In the genomic region with DNA sequence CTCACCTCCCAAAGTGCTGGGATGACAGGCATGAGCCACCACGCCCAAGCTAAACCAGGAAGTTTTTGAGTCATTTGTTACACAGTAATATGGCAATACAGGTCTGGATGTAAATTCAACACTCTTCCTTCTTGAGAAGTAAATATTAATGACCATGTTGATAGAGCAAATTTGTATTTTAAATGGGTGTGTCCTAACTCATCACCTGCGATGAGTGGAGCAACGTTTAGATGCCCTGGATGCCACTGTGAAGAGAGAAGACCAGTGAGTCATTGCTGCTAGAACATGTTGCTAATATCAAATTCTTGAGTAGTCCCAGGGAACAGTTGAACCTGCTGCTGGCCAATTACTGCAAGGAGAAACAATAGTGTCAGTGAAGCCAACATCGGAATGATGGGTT, we compare ENCODE assay signal across 14 cellular contexts.
A peak's percentile ranks its signal among the peaks of the same experiment; 100 is the strongest.
DNase-seq lines count a peak whose midpoint lies in the region; ATAC-seq and TF ChIP-seq lines count a peak whose summit lies in the region.
"Had no signal": no experiment of that assay in that cellular context is flagged by ENCODE, and none has a peak within 500 bp of the region (broad histone marks: within the 10 kb centered on the region; RNA-seq: fewer than 3 reads in every experiment).

No MANE protein-coding gene starts in this region.

- no peak for DNase-seq in vagina (ENCODE audit: extremely low spot score in 2 of 2)
- no peak for DNase-seq in stimulated activated effector memory CD8-positive, alpha-beta T cell treated with anti-CD3 and anti-CD28 coated beads, Interleukin-12 subunit alpha, Interleukin-12 subunit beta, amount 100 ng/mL, for 72 hours (ENCODE audit: low spot score in 2 of 2)
- DNase-seq: Calu3; CD4-positive, alpha-beta memory T cell; COR-L47; DMS53; DMS79 treated with DMSO at 0.1 percent for 48 hours; GM23248; H9 had no signal

- H3K9me3 ChIP-seq in HUES64 (ENCODE audit: insufficient read depth, low read depth, low read length) (no peaks in the 10 kb centered on the region), vagina (no peaks in the 10 kb centered on the region)

- intact Hi-C loops in vagina (cut with DNase I), result no loop called here

- H3K9me3 Mint-ChIP-seq in stimulated activated effector memory CD8-positive, alpha-beta T cell treated with anti-CD3 and anti-CD28 coated beads, Interleukin-12 subunit alpha, Interleukin-12 subunit beta, amount 100 ng/mL, for 72 hours, result peaks cover 13% of the 10 kb centered on the region

- no peak overlapping the region for H3K27ac Mint-ChIP-seq in stimulated activated effector memory CD8-positive, alpha-beta T cell treated with anti-CD3 and anti-CD28 coated beads, Interleukin-12 subunit alpha, Interleukin-12 subunit beta, amount 100 ng/mL, for 72 hours
- H3K27ac Mint-ChIP-seq: CD4-positive, alpha-beta memory T cell had no signal

- no peak overlapping the region for H3K4me3 Mint-ChIP-seq in stimulated activated effector memory CD8-positive, alpha-beta T cell treated with anti-CD3 and anti-CD28 coated beads, Interleukin-12 subunit alpha, Interleukin-12 subunit beta, amount 100 ng/mL, for 72 hours
- H3K4me3 Mint-ChIP-seq: CD4-positive, alpha-beta memory T cell; H9 had no signal

- H3K27ac ChIP-seq in HUES64 (ENCODE audit: low read depth, low read length) (peak overlapping the region; percentile 44; the same call in 1 of the 2 replicates), vagina (peak overlapping the region; percentile 73)
- H3K27ac ChIP-seq: GM23248 had no signal

- H3K4me1 ChIP-seq in HUES64 (ENCODE audit: insufficient read depth, low read length) (peaks cover 33% of the 10 kb centered on the region), vagina (peaks cover 38% of the 10 kb centered on the region)

- H3K36me3 ChIP-seq in HUES64 (ENCODE audit: insufficient read depth, low read length) (no peaks in the 10 kb centered on the region), vagina (no peaks in the 10 kb centered on the region)

- H3K27me3 ChIP-seq in HUES64 (ENCODE audit: insufficient read depth, low read length) (no peaks in the 10 kb centered on the region), vagina (no peaks in the 10 kb centered on the region)

- no peaks in the 10 kb centered on the region for H3K4me1 Mint-ChIP-seq in stimulated activated effector memory CD8-positive, alpha-beta T cell treated with anti-CD3 and anti-CD28 coated beads, Interleukin-12 subunit alpha, Interleukin-12 subunit beta, amount 100 ng/mL, for 72 hours
- H3K4me1 Mint-ChIP-seq: CD4-positive, alpha-beta memory T cell had no signal

- TF ChIP-seq CTCF in vagina (IDR thresholded peaks at IDR 0.05), result no peak

- TF ChIP-seq POLR2A in vagina (IDR thresholded peaks at IDR 0.05), result no peak

- H3K9ac ChIP-seq in HUES64 (ENCODE audit: low read depth, low read length), result no peak overlapping the region
- H3K9ac ChIP-seq: GM23248 had no signal

- WGBS in HUES64, result 91% methylated on average over 4 of the region's 4 CpGs

- no peaks in the 10 kb centered on the region for H3K36me3 Mint-ChIP-seq in stimulated activated effector memory CD8-positive, alpha-beta T cell treated with anti-CD3 and anti-CD28 coated beads, Interleukin-12 subunit alpha, Interleukin-12 subunit beta, amount 100 ng/mL, for 72 hours
- H3K36me3 Mint-ChIP-seq: CD4-positive, alpha-beta memory T cell had no signal

- H3K4me3 ChIP-seq in HUES64 (ENCODE audit: low read length) (no peak overlapping the region), vagina (no peak overlapping the region)
- H3K4me3 ChIP-seq: GM23248 had no signal

- peak; percentile 81 for ATAC-seq in esophagus mucosa
- ATAC-seq in GM19467 (IDR thresholded peaks at IDR 0.05; ENCODE audit: unreplicated experiment), result no peak
- ATAC-seq in stimulated activated effector memory CD8-positive, alpha-beta T cell treated with anti-CD3 and anti-CD28 coated beads, Interleukin-12 subunit alpha, Interleukin-12 subunit beta, amount 100 ng/mL, for 72 hours, result no peak
- ATAC-seq in activated CD4-positive, CD25-positive, alpha-beta regulatory T cell treated with anti-CD3 and anti-CD28 coated beads, Interleukin-2, amount 50 U/mL, for 24 hours, result no peak
- ATAC-seq: HCT116 had no signal
